Comparison of ENCODE assay signal across 1 cellular context in the genomic region with DNA sequence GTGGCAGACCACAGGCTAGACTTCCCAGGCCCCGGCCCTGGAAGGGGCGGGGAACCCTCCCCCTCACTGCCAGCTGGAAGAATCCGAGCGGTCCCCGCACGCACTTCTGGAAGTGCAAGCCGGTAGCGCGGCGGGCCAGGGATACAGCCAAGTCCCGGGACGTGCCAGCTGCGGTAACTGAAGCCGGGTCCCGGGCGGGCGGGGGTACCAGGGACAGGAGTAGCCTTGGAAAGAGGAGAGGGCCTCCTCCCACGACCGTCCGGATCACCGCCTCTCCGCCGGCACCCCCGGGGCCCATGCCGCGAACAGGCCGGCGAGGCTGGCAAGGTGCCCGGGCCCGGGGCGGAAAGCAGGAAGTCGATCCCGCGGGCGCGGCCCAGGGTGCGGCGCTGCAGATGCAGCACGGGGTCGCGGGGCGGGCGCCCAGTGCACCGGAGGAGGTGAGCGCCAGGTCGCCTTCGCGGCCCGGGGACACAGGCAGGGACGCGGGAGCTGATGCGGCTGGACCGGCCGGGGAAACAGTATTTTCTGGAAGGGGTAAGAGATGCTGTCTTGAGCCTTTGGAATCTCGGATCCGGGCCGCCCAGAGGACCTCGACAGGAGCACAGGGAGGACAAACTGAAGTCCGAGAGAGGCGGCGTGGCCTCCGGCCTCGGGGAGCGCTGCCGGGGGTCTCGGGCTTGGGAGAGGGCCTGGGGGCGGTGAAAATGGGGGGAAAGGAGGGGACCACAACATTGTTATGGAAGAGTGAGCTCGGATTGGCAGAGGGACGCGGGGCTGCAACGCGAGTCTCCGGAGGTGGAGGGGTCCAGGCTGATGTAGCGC.
TF ChIP-seq lines count a peak whose summit lies in the region.

No MANE protein-coding gene starts in this region.

TF ChIP-seq in WTC11, 78 proteins besides CTCF, POLR2A, EP300 and RAD21 (continued from another document and continues in another):
- TF ChIP-seq, protein P1, sequence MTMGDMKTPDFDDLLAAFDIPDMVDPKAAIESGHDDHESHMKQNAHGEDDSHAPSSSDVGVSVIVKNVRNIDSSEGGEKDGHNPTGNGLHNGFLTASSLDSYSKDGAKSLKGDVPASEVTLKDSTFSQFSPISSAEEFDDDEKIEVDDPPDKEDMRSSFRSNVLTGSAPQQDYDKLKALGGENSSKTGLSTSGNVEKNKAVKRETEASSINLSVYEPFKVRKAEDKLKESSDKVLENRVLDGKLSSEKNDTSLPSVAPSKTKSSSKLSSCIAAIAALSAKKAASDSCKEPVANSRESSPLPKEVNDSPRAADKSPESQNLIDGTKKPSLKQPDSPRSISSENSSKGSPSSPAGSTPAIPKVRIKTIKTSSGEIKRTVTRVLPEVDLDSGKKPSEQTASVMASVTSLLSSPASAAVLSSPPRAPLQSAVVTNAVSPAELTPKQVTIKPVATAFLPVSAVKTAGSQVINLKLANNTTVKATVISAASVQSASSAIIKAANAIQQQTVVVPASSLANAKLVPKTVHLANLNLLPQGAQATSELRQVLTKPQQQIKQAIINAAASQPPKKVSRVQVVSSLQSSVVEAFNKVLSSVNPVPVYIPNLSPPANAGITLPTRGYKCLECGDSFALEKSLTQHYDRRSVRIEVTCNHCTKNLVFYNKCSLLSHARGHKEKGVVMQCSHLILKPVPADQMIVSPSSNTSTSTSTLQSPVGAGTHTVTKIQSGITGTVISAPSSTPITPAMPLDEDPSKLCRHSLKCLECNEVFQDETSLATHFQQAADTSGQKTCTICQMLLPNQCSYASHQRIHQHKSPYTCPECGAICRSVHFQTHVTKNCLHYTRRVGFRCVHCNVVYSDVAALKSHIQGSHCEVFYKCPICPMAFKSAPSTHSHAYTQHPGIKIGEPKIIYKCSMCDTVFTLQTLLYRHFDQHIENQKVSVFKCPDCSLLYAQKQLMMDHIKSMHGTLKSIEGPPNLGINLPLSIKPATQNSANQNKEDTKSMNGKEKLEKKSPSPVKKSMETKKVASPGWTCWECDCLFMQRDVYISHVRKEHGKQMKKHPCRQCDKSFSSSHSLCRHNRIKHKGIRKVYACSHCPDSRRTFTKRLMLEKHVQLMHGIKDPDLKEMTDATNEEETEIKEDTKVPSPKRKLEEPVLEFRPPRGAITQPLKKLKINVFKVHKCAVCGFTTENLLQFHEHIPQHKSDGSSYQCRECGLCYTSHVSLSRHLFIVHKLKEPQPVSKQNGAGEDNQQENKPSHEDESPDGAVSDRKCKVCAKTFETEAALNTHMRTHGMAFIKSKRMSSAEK (CRISPR knock-in tag; IDR thresholded peaks at IDR 0.05; ENCODE audit: borderline replicate concordance) = no peak
- TF ChIP-seq, protein P2, sequence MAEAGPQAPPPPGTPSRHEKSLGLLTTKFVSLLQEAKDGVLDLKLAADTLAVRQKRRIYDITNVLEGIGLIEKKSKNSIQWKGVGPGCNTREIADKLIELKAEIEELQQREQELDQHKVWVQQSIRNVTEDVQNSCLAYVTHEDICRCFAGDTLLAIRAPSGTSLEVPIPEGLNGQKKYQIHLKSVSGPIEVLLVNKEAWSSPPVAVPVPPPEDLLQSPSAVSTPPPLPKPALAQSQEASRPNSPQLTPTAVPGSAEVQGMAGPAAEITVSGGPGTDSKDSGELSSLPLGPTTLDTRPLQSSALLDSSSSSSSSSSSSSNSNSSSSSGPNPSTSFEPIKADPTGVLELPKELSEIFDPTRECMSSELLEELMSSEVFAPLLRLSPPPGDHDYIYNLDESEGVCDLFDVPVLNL (CRISPR knock-in tag; IDR thresholded peaks at IDR 0.05; ENCODE audit: borderline replicate concordance, low read depth) = 0 out of 2 replicates have a peak, but pooled peaks have one; percentile 36
- TF ChIP-seq ATF2 (CRISPR knock-in tag; IDR thresholded peaks at IDR 0.05; ENCODE audit: borderline replicate concordance, low read depth) (no peak), ZNF219 (CRISPR knock-in tag; IDR thresholded peaks at IDR 0.05; ENCODE audit: borderline replicate concordance) (no peak), PRDM15 (CRISPR knock-in tag; IDR thresholded peaks at IDR 0.05) (peak; percentile 67), SOX15 (CRISPR knock-in tag; IDR thresholded peaks at IDR 0.05) (no peak), E2F5 (CRISPR knock-in tag; IDR thresholded peaks at IDR 0.05) (0 out of 2 replicates have a peak, but pooled peaks have one; percentile 27), SP1 (CRISPR knock-in tag; conservative IDR thresholded peaks at IDR 0.05) (no peak), FOXK1 (CRISPR knock-in tag; IDR thresholded peaks at IDR 0.05) (peak; percentile 17; the same call in 1 of the 2 replicates), ARID4B (CRISPR knock-in tag; IDR thresholded peaks at IDR 0.05; ENCODE audit: borderline replicate concordance) (0 out of 2 replicates have a peak, but pooled peaks have one; percentile 13), FOXJ3 (CRISPR knock-in tag; IDR thresholded peaks at IDR 0.05; ENCODE audit: borderline replicate concordance) (no peak), EMX1 (CRISPR knock-in tag; IDR thresholded peaks at IDR 0.05) (no peak), ZNF396 (CRISPR knock-in tag; IDR thresholded peaks at IDR 0.05; ENCODE audit: borderline replicate concordance) (no peak), RELA (CRISPR knock-in tag; IDR thresholded peaks at IDR 0.05; ENCODE audit: borderline replicate concordance) (peak; percentile 87; the same call in 1 of the 2 replicates), PRRX2 (CRISPR knock-in tag; IDR thresholded peaks at IDR 0.05) (no peak), ZNF512 (CRISPR knock-in tag; IDR thresholded peaks at IDR 0.05; ENCODE audit: borderline replicate concordance) (no peak), ZMAT4 (CRISPR knock-in tag; IDR thresholded peaks at IDR 0.05) (no peak), FOXP4 (CRISPR knock-in tag; IDR thresholded peaks at IDR 0.05) (peak; percentile 51; the same call in 1 of the 2 replicates)
- TF ChIP-seq, protein P3, sequence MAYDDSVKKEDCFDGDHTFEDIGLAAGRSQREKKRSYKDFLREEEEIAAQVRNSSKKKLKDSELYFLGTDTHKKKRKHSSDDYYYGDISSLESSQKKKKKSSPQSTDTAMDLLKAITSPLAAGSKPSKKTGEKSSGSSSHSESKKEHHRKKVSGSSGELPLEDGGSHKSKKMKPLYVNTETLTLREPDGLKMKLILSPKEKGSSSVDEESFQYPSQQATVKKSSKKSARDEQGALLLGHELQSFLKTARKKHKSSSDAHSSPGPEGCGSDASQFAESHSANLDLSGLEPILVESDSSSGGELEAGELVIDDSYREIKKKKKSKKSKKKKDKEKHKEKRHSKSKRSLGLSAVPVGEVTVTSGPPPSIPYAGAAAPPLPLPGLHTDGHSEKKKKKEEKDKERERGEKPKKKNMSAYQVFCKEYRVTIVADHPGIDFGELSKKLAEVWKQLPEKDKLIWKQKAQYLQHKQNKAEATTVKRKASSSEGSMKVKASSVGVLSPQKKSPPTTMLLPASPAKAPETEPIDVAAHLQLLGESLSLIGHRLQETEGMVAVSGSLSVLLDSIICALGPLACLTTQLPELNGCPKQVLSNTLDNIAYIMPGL (CRISPR knock-in tag; IDR thresholded peaks at IDR 0.05) = peak; percentile 38; the same call in 1 of the 2 replicates
- TF ChIP-seq, protein P4, sequence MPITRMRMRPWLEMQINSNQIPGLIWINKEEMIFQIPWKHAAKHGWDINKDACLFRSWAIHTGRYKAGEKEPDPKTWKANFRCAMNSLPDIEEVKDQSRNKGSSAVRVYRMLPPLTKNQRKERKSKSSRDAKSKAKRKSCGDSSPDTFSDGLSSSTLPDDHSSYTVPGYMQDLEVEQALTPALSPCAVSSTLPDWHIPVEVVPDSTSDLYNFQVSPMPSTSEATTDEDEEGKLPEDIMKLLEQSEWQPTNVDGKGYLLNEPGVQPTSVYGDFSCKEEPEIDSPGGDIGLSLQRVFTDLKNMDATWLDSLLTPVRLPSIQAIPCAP (CRISPR knock-in tag; IDR thresholded peaks at IDR 0.05) = 0 out of 2 replicates have a peak, but pooled peaks have one; percentile 36
